1 cellular context compared by ENCODE assay signal in the genomic region with DNA sequence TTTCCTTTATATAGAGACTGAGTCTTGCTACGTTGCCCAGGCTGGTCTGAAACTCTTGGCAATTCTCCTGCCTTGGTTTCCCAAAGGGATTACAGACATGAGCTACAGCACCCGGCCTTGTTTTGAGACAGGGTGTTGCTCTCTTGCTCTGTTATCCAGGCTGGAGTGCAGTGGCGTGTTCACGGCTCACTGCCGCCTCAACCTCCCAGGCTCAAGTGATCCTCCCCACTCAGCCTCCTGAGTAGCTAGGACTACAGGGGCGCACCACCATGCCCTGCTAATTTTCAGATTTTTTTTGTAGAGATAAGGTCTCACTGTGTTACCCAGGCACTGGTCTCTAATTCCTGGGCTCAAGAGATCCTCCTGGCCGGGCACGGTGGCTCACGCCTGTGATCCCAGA.
TF ChIP-seq lines count a peak whose summit lies in the region.

No MANE protein-coding gene starts in this region.

TF ChIP-seq in IMR-90, 13 proteins besides CTCF, POLR2A, EP300 and RAD21:
- no peak for TF ChIP-seq FOS (IDR thresholded peaks at IDR 0.05; ENCODE audit: low read depth, low read length)
- TF ChIP-seq CHD1 (IDR thresholded peaks at IDR 0.05; ENCODE audit: low read depth, low read length): no peak
- TF ChIP-seq NFE2L2 (IDR thresholded peaks at IDR 0.05; ENCODE audit: low read depth, low read length): no peak
- TF ChIP-seq, protein P1, sequence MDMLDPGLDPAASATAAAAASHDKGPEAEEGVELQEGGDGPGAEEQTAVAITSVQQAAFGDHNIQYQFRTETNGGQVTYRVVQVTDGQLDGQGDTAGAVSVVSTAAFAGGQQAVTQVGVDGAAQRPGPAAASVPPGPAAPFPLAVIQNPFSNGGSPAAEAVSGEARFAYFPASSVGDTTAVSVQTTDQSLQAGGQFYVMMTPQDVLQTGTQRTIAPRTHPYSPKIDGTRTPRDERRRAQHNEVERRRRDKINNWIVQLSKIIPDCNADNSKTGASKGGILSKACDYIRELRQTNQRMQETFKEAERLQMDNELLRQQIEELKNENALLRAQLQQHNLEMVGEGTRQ (IDR thresholded peaks at IDR 0.05; ENCODE audit: low read depth, low read length): no peak
- no peak for TF ChIP-seq SMC3 (IDR thresholded peaks at IDR 0.05; ENCODE audit: low read depth, low read length)
